ENCODE assay signal across 23 cellular contexts in the genomic region with DNA sequence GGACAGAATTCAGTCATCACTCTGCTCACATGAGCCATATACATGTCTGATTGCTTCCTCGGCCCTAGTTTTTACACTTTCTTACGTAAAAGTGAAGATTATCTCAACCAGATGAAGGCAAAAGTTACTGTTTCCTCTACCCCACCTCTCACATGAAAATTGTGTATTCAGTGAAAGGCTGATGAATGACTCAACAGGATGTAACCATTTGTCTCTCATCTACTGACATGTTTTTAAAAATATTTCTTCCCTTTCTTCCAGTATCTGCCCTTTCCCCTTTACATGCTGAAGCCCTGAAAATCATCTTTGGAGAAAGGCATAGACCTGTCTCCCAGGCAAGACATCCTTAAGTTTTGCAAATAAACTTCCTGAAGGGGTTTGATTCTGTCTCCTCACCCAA.
"Had no signal": no experiment of that assay in that cellular context is flagged by ENCODE, and none has a peak within 500 bp of the region (broad histone marks: within the 10 kb centered on the region; RNA-seq: fewer than 3 reads in every experiment).

No MANE protein-coding gene starts in this region.

- H3K4me3 Mint-ChIP-seq: activated CD4-positive, alpha-beta T cell treated with anti-CD3 and anti-CD28 coated beads, Interleukin-2, amount 10 ng/mL, durations not matched to agents 7 days and 5 days; activated naive CD8-positive, alpha-beta T cell; activated T-cell treated with anti-CD3 and anti-CD28 coated beads, Interleukin-2, amount 50 U/mL, for 72 hours; central memory CD8-positive, alpha-beta T cell; naive thymus-derived CD8-positive, alpha-beta T cell; T-cell had no signal

- H3K36me3 Mint-ChIP-seq: activated naive CD8-positive, alpha-beta T cell; naive thymus-derived CD8-positive, alpha-beta T cell; T-cell had no signal

- H3K79me2 ChIP-seq: parathyroid adenoma had no signal

- FAIRE-seq: islet of Langerhans had no signal

- ATAC-seq: activated T-cell treated with anti-CD3 and anti-CD28 coated beads, Interleukin-2, amount 50 U/mL, for 72 hours; body of pancreas; gastrocnemius medialis; heart left ventricle; left lung; naive thymus-derived CD8-positive, alpha-beta T cell; T-cell had no signal

- DNase-seq: activated CD4-positive, alpha-beta T cell treated with anti-CD3 and anti-CD28 coated beads, Interleukin-2, amount 10 ng/mL, durations not matched to agents 7 days and 5 days; activated CD8-positive, alpha-beta memory T cell treated with anti-CD3 and anti-CD28 coated beads, Interleukin-2, amount 50 U/mL, for 48 hours; activated gamma-delta T cell; activated T-cell treated with anti-CD3 and anti-CD28 coated beads, Interleukin-2, amount 50 U/mL, for 72 hours; amniotic stem cell; body of pancreas; cortex of kidney; effector CD4-positive, alpha-beta T cell; gastrocnemius medialis; heart left ventricle; left lung; naive thymus-derived CD8-positive, alpha-beta T cell; stimulated activated CD4-positive, alpha-beta T cell treated with anti-CD3 and anti-CD28 coated beads, Interleukin-12 subunit alpha, Interleukin-12 subunit beta, amount 100 ng/mL, for 4 hours; stimulated activated naive CD4-positive, alpha-beta T cell; T-cell; T-helper 9 cell; tibial artery; uterus had no signal

- H3K27me3 ChIP-seq: body of pancreas, gastrocnemius medialis, heart left ventricle, left lung, neutrophil, tibial artery, uterus had no signal

- H3K36me3 ChIP-seq: gastrocnemius medialis, heart left ventricle, left lung, neutrophil, tibial artery, uterus had no signal

- H3K27me3 Mint-ChIP-seq: activated CD4-positive, alpha-beta T cell treated with anti-CD3 and anti-CD28 coated beads, Interleukin-2, amount 10 ng/mL, durations not matched to agents 7 days and 5 days; activated naive CD8-positive, alpha-beta T cell; central memory CD8-positive, alpha-beta T cell; naive thymus-derived CD8-positive, alpha-beta T cell; T-cell had no signal

- H2AFZ ChIP-seq: parathyroid adenoma had no signal

- H3K9ac ChIP-seq: parathyroid adenoma had no signal

- H3K9me3 ChIP-seq: body of pancreas, gastrocnemius medialis, heart left ventricle, neutrophil, tibial artery, uterus had no signal

- H3K4me1 ChIP-seq: body of pancreas, gastrocnemius medialis, heart left ventricle, left lung, parathyroid adenoma, tibial artery, uterus had no signal

- H3K4me3 ChIP-seq: body of pancreas, gastrocnemius medialis, heart left ventricle, left lung, tibial artery, uterus had no signal

- H3K4me1 Mint-ChIP-seq: activated CD4-positive, alpha-beta T cell treated with anti-CD3 and anti-CD28 coated beads, Interleukin-2, amount 10 ng/mL, durations not matched to agents 7 days and 5 days; central memory CD8-positive, alpha-beta T cell; naive thymus-derived CD8-positive, alpha-beta T cell; T-cell had no signal

- H3K9me3 Mint-ChIP-seq: activated CD4-positive, alpha-beta T cell treated with anti-CD3 and anti-CD28 coated beads, Interleukin-2, amount 10 ng/mL, durations not matched to agents 7 days and 5 days had no signal

- H3K27ac Mint-ChIP-seq: activated CD4-positive, alpha-beta T cell treated with anti-CD3 and anti-CD28 coated beads, Interleukin-2, amount 10 ng/mL, durations not matched to agents 7 days and 5 days; activated naive CD8-positive, alpha-beta T cell; activated T-cell treated with anti-CD3 and anti-CD28 coated beads, Interleukin-2, amount 50 U/mL, for 72 hours; naive thymus-derived CD8-positive, alpha-beta T cell; T-cell had no signal

- H3K27ac ChIP-seq: body of pancreas, gastrocnemius medialis, heart left ventricle, left lung, neutrophil, parathyroid adenoma, tibial artery, uterus had no signal
